ENCODE assay signal across 8 cellular contexts in the genomic region with DNA sequence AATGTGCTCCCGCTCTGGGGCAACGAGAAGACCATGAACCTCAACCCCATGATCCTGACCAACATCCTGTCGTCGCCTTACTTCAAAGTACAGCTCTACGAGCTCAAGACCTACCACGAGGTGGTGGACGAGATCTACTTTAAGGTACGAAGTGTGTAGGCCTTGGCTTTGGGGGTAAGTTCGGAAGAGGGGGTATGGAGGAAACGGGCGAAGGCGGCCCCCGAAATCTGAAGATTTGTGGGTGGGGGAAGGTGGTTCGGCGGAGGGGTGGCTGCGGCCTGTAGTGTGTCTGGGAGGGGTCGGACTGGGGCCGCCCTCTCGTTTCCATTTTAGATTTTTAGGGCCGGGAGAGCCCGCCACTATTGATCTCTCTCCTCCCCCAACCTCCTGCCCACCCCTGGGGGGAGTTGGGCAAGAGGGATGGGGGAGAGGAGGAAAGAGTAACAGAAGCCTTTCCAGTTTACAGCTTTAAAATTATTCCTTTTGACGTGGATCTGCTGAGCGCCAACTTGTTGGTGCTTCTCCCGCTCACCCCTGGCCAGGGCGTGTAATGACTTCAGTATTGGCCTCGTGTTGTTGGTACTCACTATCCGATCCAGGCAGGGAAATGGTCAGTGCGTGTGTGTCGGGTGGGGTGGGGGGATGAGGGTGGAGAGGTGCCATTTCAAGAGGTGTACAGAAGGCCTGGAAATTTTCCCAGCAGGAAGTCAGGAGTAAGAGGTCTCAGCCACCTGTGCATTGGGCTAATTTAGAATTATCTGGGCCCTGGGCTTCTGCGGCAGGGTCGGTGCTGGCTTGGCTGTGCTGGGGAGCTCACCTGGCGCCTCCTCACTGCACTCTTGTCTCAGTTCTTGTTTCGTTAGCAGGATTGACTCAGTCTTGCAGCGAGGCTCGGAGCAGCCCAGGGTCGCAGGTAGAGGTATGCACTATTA. TPM values are rescaled to one million over a fixed set of nuclear protein-coding genes. Genes with fewer than 3 reads are reported as not detected.
A peak's percentile ranks its signal among the peaks of the same experiment; 100 is the strongest.
DNase-seq lines count a peak whose midpoint lies in the region; TF ChIP-seq lines count a peak whose summit lies in the region.

No MANE protein-coding gene starts in this region.

- H3K9ac ChIP-seq in SU-DHL-6 (ENCODE audit: low read length) = peak overlapping the region; percentile 73

- DNase-seq in GM10248 (ENCODE audit: extremely low spot score) (peak; percentile 70), HAP-1 (ENCODE audit: low spot score in 2 of 2) (peak; percentile 47 to 60), M059J (ENCODE audit: low read depth) (peak; percentile 80), amniotic epithelial cell (ENCODE audit: low read depth) (peak; percentile 79), right atrium auricular region (ENCODE audit: low spot score) (peak; percentile 73), skeletal muscle cell (ENCODE audit: low read depth) (peak; percentile 26), mesenteric fat pad (ENCODE audit: low spot score) (no peak)

- in situ Hi-C loops in HAP-1 (cut with MboI; ENCODE audit: low sequenced_read_pairs) = no loop called here

- H3K27ac ChIP-seq in SU-DHL-6 (ENCODE audit: low read depth, low read length) (peak overlapping the region; percentile 90), right atrium auricular region (peak overlapping the region; percentile 96 to 98)

- peak; percentile 31 for TF ChIP-seq CTCF in GM10248 (IDR thresholded peaks at IDR 0.05; ENCODE audit: control extremely low read depth, extremely low read depth, low read depth, missing control alignments)
- TF ChIP-seq CTCF in SU-DHL-6 (IDR thresholded peaks at IDR 0.05; ENCODE audit: insufficient read depth, low read length, poor library complexity, severe bottlenecking) = peak; percentile 34
- peak in 1 of 2 donors; percentile 34 for TF ChIP-seq CTCF in right atrium auricular region (IDR thresholded peaks at IDR 0.05)

- peaks cover 10% of the 10 kb centered on the region; the same call in 1 of the 2 replicates for H3F3A ChIP-seq in SU-DHL-6 (ENCODE audit: insufficient read depth)

- peaks cover 43% of the 10 kb centered on the region for H4K20me1 ChIP-seq in SU-DHL-6 (ENCODE audit: low read depth, low read length)

- H3K79me2 ChIP-seq in SU-DHL-6 (ENCODE audit: insufficient read depth, low read length) = peaks cover 55% of the 10 kb centered on the region

- H3K4me3 ChIP-seq in HAP-1 (peak overlapping the region; percentile 92), SU-DHL-6 (ENCODE audit: insufficient read depth, low read length, poor library complexity, severe bottlenecking) (peak overlapping the region; percentile 98), right atrium auricular region (peak overlapping the region; percentile 85 to 89), skeletal muscle cell (ENCODE audit: low read depth, low read length) (peak overlapping the region; percentile 90)

- H3K9me3 ChIP-seq in HAP-1 (no peaks in the 10 kb centered on the region), SU-DHL-6 (ENCODE audit: insufficient read depth, low read length) (no peaks in the 10 kb centered on the region), right atrium auricular region (no peaks in the 10 kb centered on the region)

- H3K27me3 ChIP-seq in HAP-1 (ENCODE audit: low read depth) = no peaks in the 10 kb centered on the region
- no peaks in the 10 kb centered on the region for H3K27me3 ChIP-seq in SU-DHL-6 (ENCODE audit: low read length)
- H3K27me3 ChIP-seq in right atrium auricular region = no peaks in the 10 kb centered on the region

- POLR2A ChIA-PET in GM10248 (lab: Yijun Ruan, JAX) = interaction anchor here (0.6 to 1.6 kb wide), 5 partner anchors 9 to 730 kb away, joined by 3 to 10 read pairs (median 4); partner anchors contain the start of gene CLCC1

- H3K36me3 ChIP-seq in HAP-1 (replicated peaks) = peaks cover 32% of the 10 kb centered on the region
- peaks cover 34% of the 10 kb centered on the region for H3K36me3 ChIP-seq in SU-DHL-6 (ENCODE audit: low read length)
- H3K36me3 ChIP-seq in right atrium auricular region = peaks cover 24% of the 10 kb centered on the region

- CTCF ChIA-PET in GM10248 (lab: Yijun Ruan, JAX) = interaction anchor here (0.5 to 3.2 kb wide), 11 partner anchors 11 to 285 kb away, joined by 3 to 15 read pairs (median 4); partner anchors contain the start of gene EEIG2

- peak overlapping the region; percentile 68 for H2AFZ ChIP-seq in SU-DHL-6 (ENCODE audit: low read depth, low read length, severe bottlenecking)

- H3K4me1 ChIP-seq in HAP-1 (peaks cover 19% of the 10 kb centered on the region), right atrium auricular region (peaks cover 0 to 31% of the 10 kb centered on the region in 2 donors)

- peak overlapping the region; percentile 97 for H3K4me2 ChIP-seq in SU-DHL-6 (ENCODE audit: low read depth, low read length, poor library complexity, severe bottlenecking)

- no peaks in the 10 kb centered on the region for H3K9me2 ChIP-seq in SU-DHL-6 (replicated peaks; ENCODE audit: insufficient read depth, low read length)

RNA-seq across cellular contexts. Expression of gene PRPF38B, which starts 0.9 kb away (rescaled TPM):
- total RNA-seq in M059J (2014; rRNA removed; shearing (Covaris generic)) = 8.5 and 10.8 TPM in 2 replicates
- total RNA-seq in right atrium auricular region (10 to 100 TPM; 10.7 to 11.1 TPM), mesenteric fat pad (32.0 TPM)

RNA-seq across cellular contexts. Expression of gene FNDC7, which starts 19.7 kb away (rescaled TPM):
- total RNA-seq in M059J (2014; rRNA removed; shearing (Covaris generic)) = not detected in 2 replicates
- total RNA-seq in right atrium auricular region = not detected
- not detected for total RNA-seq in mesenteric fat pad

RNA-seq across cellular contexts. Expression of gene HENMT1, which starts 32.1 kb away (rescaled TPM):
- total RNA-seq in M059J (2014; rRNA removed; shearing (Covaris generic)) = not detected in 2 replicates
- total RNA-seq in right atrium auricular region (under 1 TPM; 0.41 to 0.55 TPM), mesenteric fat pad (3.3 TPM)

RNA-seq across cellular contexts. Expression of gene STXBP3, which starts 53.5 kb away (rescaled TPM):
- 55.4 and 57.3 TPM in 2 replicates for total RNA-seq in M059J (2014; rRNA removed; shearing (Covaris generic))
- total RNA-seq in right atrium auricular region = 10 to 100 TPM; 26.4 to 27.7 TPM
- 42.4 TPM for total RNA-seq in mesenteric fat pad
